Comparison of ENCODE assay signal across 1 cellular context in the genomic region with DNA sequence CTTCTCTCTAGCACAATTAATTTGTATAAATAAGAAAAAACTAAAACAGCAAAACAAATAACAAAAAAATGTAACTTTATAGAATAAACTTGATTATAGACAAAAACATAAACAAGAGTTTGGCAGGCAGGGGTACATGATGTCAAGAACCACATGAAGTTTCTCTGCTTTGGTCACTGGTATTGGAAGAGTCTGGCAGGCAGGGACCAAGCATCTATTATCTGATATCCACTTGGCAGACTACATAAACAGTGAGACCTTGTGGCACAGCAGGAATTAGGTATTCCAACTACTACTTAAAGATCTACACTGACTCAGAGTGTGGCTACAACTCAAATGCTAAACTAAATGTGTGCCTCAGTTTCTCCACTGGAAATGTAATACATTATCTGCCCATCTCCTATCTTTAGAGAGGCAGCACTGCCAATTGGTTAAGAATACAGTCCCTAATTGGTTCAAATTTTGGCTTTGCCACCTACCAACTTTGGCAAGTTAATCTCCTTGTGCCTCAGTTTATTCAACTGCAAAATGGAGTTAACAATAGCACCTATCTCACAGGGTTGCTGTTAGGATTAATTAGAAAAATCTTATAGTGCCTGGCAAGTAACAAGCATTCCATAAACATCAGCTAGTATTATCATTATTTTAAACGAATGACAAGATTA.
TF ChIP-seq lines count a peak whose summit lies in the region.

No MANE protein-coding gene starts in this region.

TF ChIP-seq in SK-N-SH treated with all-trans-retinoic acid at 6 μM for 48 hours, 23 proteins besides CTCF, POLR2A, EP300 and RAD21 (continued from another document):
- TF ChIP-seq, protein P1, sequence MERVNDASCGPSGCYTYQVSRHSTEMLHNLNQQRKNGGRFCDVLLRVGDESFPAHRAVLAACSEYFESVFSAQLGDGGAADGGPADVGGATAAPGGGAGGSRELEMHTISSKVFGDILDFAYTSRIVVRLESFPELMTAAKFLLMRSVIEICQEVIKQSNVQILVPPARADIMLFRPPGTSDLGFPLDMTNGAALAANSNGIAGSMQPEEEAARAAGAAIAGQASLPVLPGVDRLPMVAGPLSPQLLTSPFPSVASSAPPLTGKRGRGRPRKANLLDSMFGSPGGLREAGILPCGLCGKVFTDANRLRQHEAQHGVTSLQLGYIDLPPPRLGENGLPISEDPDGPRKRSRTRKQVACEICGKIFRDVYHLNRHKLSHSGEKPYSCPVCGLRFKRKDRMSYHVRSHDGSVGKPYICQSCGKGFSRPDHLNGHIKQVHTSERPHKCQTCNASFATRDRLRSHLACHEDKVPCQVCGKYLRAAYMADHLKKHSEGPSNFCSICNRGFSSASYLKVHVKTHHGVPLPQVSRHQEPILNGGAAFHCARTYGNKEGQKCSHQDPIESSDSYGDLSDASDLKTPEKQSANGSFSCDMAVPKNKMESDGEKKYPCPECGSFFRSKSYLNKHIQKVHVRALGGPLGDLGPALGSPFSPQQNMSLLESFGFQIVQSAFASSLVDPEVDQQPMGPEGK (CRISPR knock-in tag; IDR thresholded peaks at IDR 0.05; ENCODE audit: borderline replicate concordance), result no peak
- TF ChIP-seq ARNTL (CRISPR knock-in tag; IDR thresholded peaks at IDR 0.05; ENCODE audit: borderline replicate concordance, low read depth), result no peak
- no peak for TF ChIP-seq PPARA (CRISPR knock-in tag; IDR thresholded peaks at IDR 0.05; ENCODE audit: borderline replicate concordance)
- no peak for TF ChIP-seq ISL1 (CRISPR knock-in tag; IDR thresholded peaks at IDR 0.05)
- no peak for TF ChIP-seq GLIS3 (CRISPR knock-in tag; IDR thresholded peaks at IDR 0.05)
- no peak for TF ChIP-seq BACH2 (CRISPR knock-in tag; IDR thresholded peaks at IDR 0.05; ENCODE audit: borderline replicate concordance)
- TF ChIP-seq ZC3H10 (CRISPR knock-in tag; IDR thresholded peaks at IDR 0.05), result no peak
- TF ChIP-seq, protein P2, sequence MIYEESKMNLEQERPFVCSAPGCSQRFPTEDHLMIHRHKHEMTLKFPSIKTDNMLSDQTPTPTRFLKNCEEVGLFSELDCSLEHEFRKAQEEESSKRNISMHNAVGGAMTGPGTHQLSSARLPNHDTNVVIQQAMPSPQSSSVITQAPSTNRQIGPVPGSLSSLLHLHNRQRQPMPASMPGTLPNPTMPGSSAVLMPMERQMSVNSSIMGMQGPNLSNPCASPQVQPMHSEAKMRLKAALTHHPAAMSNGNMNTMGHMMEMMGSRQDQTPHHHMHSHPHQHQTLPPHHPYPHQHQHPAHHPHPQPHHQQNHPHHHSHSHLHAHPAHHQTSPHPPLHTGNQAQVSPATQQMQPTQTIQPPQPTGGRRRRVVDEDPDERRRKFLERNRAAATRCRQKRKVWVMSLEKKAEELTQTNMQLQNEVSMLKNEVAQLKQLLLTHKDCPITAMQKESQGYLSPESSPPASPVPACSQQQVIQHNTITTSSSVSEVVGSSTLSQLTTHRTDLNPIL (CRISPR knock-in tag; IDR thresholded peaks at IDR 0.05; ENCODE audit: low read depth), result no peak
TF ChIP-seq in SK-N-SH treated with all-trans-retinoic acid at 6 μM for 48 hours: peak in this region for 0.
